Comparison of ENCODE assay signal across 1 cellular context in the genomic region with DNA sequence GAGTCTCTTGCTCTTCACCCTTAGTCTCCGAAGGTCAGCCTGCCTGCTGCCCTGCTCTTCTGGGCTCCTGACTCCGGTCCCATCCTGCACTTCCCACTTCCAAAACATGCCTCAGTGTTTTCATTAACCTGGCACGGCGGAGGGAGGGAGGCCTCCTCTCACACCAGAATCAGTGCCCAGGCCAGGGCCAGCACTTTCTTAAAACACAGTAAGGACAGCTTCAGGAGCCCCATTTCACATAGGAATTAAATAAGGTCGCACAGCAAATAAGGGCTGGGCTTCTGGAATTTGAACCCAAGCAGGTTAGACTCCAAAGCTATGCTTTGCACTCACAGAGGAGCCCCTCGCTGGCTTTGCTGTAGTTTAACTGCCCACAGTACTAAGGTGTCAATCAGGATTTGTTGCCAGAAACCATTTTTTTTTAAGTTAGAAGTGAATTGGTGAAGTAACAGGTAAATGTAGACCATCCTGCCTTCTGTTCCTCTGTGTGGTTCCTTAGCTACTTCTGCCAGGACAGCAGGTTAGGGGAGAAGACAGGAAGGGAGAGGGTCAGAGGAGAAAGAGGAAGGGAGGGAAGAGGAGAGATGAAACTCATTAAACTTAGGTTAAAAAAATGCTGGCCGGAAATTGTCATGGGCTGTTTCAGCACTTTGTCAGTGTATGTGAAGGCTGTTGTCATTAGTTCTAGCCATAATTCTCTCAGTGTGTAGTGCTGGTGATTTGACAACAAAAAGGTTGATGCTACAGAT.
TF ChIP-seq lines count a peak whose summit lies in the region.

No MANE protein-coding gene starts in this region.

TF ChIP-seq in GM23338, 12 proteins besides CTCF, POLR2A, EP300 and RAD21 (continued from another document):
- TF ChIP-seq, protein P1, sequence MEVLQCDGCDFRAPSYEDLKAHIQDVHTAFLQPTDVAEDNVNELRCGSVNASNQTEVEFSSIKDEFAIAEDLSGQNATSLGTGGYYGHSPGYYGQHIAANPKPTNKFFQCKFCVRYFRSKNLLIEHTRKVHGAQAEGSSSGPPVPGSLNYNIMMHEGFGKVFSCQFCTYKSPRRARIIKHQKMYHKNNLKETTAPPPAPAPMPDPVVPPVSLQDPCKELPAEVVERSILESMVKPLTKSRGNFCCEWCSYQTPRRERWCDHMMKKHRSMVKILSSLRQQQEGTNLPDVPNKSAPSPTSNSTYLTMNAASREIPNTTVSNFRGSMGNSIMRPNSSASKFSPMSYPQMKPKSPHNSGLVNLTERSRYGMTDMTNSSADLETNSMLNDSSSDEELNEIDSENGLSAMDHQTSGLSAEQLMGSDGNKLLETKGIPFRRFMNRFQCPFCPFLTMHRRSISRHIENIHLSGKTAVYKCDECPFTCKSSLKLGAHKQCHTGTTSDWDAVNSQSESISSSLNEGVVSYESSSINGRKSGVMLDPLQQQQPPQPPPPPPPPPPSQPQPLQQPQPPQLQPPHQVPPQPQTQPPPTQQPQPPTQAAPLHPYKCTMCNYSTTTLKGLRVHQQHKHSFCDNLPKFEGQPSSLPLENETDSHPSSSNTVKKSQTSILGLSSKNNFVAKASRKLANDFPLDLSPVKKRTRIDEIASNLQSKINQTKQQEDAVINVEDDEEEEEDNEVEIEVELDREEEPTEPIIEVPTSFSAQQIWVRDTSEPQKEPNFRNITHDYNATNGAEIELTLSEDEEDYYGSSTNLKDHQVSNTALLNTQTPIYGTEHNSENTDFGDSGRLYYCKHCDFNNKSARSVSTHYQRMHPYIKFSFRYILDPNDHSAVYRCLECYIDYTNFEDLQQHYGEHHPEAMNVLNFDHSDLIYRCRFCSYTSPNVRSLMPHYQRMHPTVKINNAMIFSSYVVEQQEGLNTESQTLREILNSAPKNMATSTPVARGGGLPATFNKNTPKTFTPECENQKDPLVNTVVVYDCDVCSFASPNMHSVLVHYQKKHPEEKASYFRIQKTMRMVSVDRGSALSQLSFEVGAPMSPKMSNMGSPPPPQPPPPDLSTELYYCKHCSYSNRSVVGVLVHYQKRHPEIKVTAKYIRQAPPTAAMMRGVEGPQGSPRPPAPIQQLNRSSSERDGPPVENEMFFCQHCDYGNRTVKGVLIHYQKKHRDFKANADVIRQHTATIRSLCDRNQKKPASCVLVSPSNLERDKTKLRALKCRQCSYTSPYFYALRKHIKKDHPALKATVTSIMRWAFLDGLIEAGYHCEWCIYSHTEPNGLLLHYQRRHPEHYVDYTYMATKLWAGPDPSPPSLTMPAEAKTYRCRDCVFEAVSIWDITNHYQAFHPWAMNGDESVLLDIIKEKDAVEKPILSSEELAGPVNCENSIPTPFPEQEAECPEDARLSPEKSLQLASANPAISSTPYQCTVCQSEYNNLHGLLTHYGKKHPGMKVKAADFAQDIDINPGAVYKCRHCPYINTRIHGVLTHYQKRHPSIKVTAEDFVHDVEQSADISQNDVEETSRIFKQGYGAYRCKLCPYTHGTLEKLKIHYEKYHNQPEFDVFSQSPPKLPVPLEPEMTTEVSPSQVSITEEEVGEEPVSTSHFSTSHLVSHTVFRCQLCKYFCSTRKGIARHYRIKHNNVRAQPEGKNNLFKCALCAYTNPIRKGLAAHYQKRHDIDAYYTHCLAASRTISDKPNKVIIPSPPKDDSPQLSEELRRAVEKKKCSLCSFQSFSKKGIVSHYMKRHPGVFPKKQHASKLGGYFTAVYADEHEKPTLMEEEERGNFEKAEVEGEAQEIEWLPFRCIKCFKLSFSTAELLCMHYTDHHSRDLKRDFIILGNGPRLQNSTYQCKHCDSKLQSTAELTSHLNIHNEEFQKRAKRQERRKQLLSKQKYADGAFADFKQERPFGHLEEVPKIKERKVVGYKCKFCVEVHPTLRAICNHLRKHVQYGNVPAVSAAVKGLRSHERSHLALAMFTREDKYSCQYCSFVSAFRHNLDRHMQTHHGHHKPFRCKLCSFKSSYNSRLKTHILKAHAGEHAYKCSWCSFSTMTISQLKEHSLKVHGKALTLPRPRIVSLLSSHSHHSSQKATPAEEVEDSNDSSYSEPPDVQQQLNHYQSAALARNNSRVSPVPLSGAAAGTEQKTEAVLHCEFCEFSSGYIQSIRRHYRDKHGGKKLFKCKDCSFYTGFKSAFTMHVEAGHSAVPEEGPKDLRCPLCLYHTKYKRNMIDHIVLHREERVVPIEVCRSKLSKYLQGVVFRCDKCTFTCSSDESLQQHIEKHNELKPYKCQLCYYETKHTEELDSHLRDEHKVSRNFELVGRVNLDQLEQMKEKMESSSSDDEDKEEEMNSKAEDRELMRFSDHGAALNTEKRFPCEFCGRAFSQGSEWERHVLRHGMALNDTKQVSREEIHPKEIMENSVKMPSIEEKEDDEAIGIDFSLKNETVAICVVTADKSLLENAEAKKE (CRISPR knock-in tag; IDR thresholded peaks at IDR 0.05): no peak
- TF ChIP-seq STAT1 (IDR thresholded peaks at IDR 0.05; ENCODE audit: unreplicated experiment) (no peak), CREB1 (CRISPR knock-in tag; IDR thresholded peaks at IDR 0.05; ENCODE audit: low read depth) (no peak), EZH2phosphoT487 (IDR thresholded peaks at IDR 0.05; ENCODE audit: unreplicated experiment) (no peak)
- TF ChIP-seq, protein P2, sequence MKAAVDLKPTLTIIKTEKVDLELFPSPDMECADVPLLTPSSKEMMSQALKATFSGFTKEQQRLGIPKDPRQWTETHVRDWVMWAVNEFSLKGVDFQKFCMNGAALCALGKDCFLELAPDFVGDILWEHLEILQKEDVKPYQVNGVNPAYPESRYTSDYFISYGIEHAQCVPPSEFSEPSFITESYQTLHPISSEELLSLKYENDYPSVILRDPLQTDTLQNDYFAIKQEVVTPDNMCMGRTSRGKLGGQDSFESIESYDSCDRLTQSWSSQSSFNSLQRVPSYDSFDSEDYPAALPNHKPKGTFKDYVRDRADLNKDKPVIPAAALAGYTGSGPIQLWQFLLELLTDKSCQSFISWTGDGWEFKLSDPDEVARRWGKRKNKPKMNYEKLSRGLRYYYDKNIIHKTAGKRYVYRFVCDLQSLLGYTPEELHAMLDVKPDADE (IDR thresholded peaks at IDR 0.05): no peak
